Comparison of ENCODE assay signal across 2 cellular contexts in genomic region chr1:244833734-244834595, GRCh38.
TF ChIP-seq lines count a peak whose summit lies in the region.

No MANE protein-coding gene starts in this region.

TF ChIP-seq in GM23338, 12 proteins besides CTCF, POLR2A, EP300 and RAD21:
- TF ChIP-seq CREB1 (CRISPR knock-in tag; IDR thresholded peaks at IDR 0.05; ENCODE audit: low read depth) (no peak), ETS1 (IDR thresholded peaks at IDR 0.05) (no peak), ZNF331 (CRISPR knock-in tag; IDR thresholded peaks at IDR 0.05; ENCODE audit: low read depth) (no peak), REST (IDR thresholded peaks at IDR 0.05; ENCODE audit: unreplicated experiment) (no peak), EZH2phosphoT487 (IDR thresholded peaks at IDR 0.05; ENCODE audit: unreplicated experiment) (no peak), NANOG (IDR thresholded peaks at IDR 0.05; ENCODE audit: borderline replicate concordance) (no peak)

TF ChIP-seq in GM12878, 131 proteins besides CTCF, POLR2A, EP300 and RAD21 (continues in another document):
- TF ChIP-seq MTA2 (IDR thresholded peaks at IDR 0.05; ENCODE audit: low read depth) (0 out of 2 replicates have a peak, but pooled peaks have one; percentile 9), MEF2B (IDR thresholded peaks at IDR 0.05; ENCODE audit: partially characterized antibody, poor library complexity, severe bottlenecking) (no peak), ATF2 (IDR thresholded peaks at IDR 0.05; ENCODE audit: low read length) (peak; percentile 15), KLF5 (IDR thresholded peaks at IDR 0.05; ENCODE audit: partially characterized antibody) (peak; percentile 27), E2F8 (IDR thresholded peaks at IDR 0.05; ENCODE audit: low read depth, partially characterized antibody) (no peak), ZNF687 (IDR thresholded peaks at IDR 0.05) (no peak), FOXM1 (IDR thresholded peaks at IDR 0.05; ENCODE audit: low read depth, low read length) (peak; percentile 39; the same call in 1 of the 2 replicates), POLR2AphosphoS5 (IDR thresholded peaks at IDR 0.05; ENCODE audit: low read length) (peak; percentile 12; the same call in 1 of the 2 replicates), RBBP5 (conservative IDR thresholded peaks at IDR 0.05) (no peak), PML (IDR thresholded peaks at IDR 0.05; ENCODE audit: low read length) (peak; percentile 24; the same call in 1 of the 2 replicates), IKZF1 (conservative IDR thresholded peaks at IDR 0.05) (peak; percentile 67), RUNX3 (IDR thresholded peaks at IDR 0.05; ENCODE audit: low read length) (peak; percentile 72), KDM1A (IDR thresholded peaks at IDR 0.05; ENCODE audit: borderline replicate concordance) (no peak), ZNF384 (IDR thresholded peaks at IDR 0.05; ENCODE audit: borderline replicate concordance, low read depth, low read length) (peak; percentile 36; the same call in 1 of the 2 replicates), ETV6 (conservative IDR thresholded peaks at IDR 0.05 in 1 of 2, IDR thresholded peaks at IDR 0.05 in 1 of 2; ENCODE audit: borderline replicate concordance in 1 of 2, low read depth in 1 of 2) (no peak), IKZF2 (IDR thresholded peaks at IDR 0.05) (peak; percentile 73 to 74), EGR1 (IDR thresholded peaks at IDR 0.05; ENCODE audit: borderline replicate concordance in 1 of 2, low read depth in 2 of 2, low read length in 2 of 2) (peak in 1 of 2 experiments; percentile 47; a peak in 1 of 3 replicates), MXI1 (IDR thresholded peaks at IDR 0.05; ENCODE audit: low read depth, low read length) (no peak), ASH2L (IDR thresholded peaks at IDR 0.05; ENCODE audit: borderline replicate concordance, low read depth) (no peak; the same call in 1 of the 2 replicates), CHD4 (IDR thresholded peaks at IDR 0.05) (no peak), CBFB (IDR thresholded peaks at IDR 0.05; ENCODE audit: low read depth) (0 out of 2 replicates have a peak, but pooled peaks have one; percentile 49), ZNF207 (IDR thresholded peaks at IDR 0.05; ENCODE audit: borderline replicate concordance) (no peak), SUZ12 (IDR thresholded peaks at IDR 0.05; ENCODE audit: unreplicated experiment) (no peak), DPF2 (IDR thresholded peaks at IDR 0.05) (no peak; the same call in 1 of the 2 replicates), WRNIP1 (IDR thresholded peaks at IDR 0.05; ENCODE audit: borderline replicate concordance, low read depth, low read length) (no peak), RELB (IDR thresholded peaks at IDR 0.05; ENCODE audit: low read depth) (peak; percentile 37), BHLHE40 (IDR thresholded peaks at IDR 0.05; ENCODE audit: borderline replicate concordance in 1 of 2, low read depth in 2 of 2, low read length in 1 of 2) (0 out of 4 replicates have a peak, but pooled peaks of 1 of the 2 experiments have one; percentile 14), BCL3 (IDR thresholded peaks at IDR 0.05; ENCODE audit: borderline replicate concordance, insufficient read depth, low read depth, low read length, poor library complexity, severe bottlenecking) (peak; percentile 30), MEF2A (IDR thresholded peaks at IDR 0.05; ENCODE audit: insufficient read depth, low read depth, low read length) (0 out of 2 replicates have a peak, but pooled peaks have one; percentile 24), ZBTB33 (IDR thresholded peaks at IDR 0.05) (no peak), FOS (IDR thresholded peaks at IDR 0.05; ENCODE audit: borderline replicate concordance, extremely low read depth, insufficient read length) (no peak), PRDM15 (CRISPR knock-in tag; IDR thresholded peaks at IDR 0.05) (no peak), NBN (IDR thresholded peaks at IDR 0.05) (peak; percentile 16; the same call in 1 of the 2 replicates)
